Comparison of ENCODE assay signal across 1 cellular context in the genomic region with DNA sequence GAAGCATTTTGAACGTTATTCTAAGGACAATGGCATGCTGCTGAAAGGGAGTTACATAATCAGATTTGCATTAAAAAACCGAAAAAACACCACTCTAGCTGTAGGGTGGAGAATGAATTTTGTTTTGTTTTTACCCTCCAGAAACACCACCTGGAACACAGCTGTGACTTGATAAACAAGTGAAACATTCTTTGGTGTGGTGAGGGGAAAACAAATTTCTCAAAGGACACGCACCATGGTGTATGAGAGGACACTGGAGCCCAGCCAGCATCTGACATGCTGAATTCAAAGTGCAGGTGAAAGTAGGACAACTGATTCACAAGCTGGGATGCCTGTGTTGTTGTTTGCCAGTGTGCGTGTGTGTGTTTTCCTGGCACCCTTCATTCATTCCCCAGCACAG.
TF ChIP-seq lines count a peak whose summit lies in the region.

No MANE protein-coding gene starts in this region.

TF ChIP-seq in HepG2, 621 proteins besides CTCF, POLR2A, EP300 and RAD21 (continued from another document):
- TF ChIP-seq, protein P1, sequence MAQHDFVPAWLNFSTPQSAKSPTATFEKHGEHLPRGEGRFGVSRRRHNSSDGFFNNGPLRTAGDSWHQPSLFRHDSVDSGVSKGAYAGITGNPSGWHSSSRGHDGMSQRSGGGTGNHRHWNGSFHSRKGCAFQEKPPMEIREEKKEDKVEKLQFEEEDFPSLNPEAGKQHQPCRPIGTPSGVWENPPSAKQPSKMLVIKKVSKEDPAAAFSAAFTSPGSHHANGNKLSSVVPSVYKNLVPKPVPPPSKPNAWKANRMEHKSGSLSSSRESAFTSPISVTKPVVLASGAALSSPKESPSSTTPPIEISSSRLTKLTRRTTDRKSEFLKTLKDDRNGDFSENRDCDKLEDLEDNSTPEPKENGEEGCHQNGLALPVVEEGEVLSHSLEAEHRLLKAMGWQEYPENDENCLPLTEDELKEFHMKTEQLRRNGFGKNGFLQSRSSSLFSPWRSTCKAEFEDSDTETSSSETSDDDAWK (CRISPR knock-in tag; IDR thresholded peaks at IDR 0.05), result no peak
- TF ChIP-seq ZNF570 (CRISPR knock-in tag; IDR thresholded peaks at IDR 0.05; ENCODE audit: borderline replicate concordance), result no peak
